Comparison of ENCODE assay signal across 26 cellular contexts in genomic region chr18:54916507-54916906, GRCh38. TPM values are rescaled to one million over a fixed set of nuclear protein-coding genes. Genes with fewer than 3 reads are reported as not detected.
DNase-seq lines count a peak whose midpoint lies in the region; ATAC-seq and TF ChIP-seq lines count a peak whose summit lies in the region.
"Had no signal": no experiment of that assay in that cellular context is flagged by ENCODE, and none has a peak within 500 bp of the region (broad histone marks: within the 10 kb centered on the region; RNA-seq: fewer than 3 reads in every experiment).

No MANE protein-coding gene starts in this region.

- no peak overlapping the region for H3K4me2 ChIP-seq in HCT116 (ENCODE audit: low read length)

- no peaks in the 10 kb centered on the region for H3K9me2 ChIP-seq in HCT116 (ENCODE audit: insufficient read depth)

- BruUV-seq in A673 (replicated peaks; lab: Mats Ljungman, UMichigan) (no TSS peak), HCT116 (replicated peaks; lab: Mats Ljungman, UMichigan) (no TSS peak)

- H3K79me2 ChIP-seq in HCT116 (ENCODE audit: insufficient read depth, low read length), result no peaks in the 10 kb centered on the region

- no peak overlapping the region for H3K9ac ChIP-seq in HCT116 (ENCODE audit: low read length)

- TF ChIP-seq CTCF in A673 (conservative IDR thresholded peaks at IDR 0.05; ENCODE audit: low read depth, low read length) (0 out of 2 replicates have a peak, but pooled peaks have one; percentile 11), GM10266 (IDR thresholded peaks at IDR 0.05; ENCODE audit: control insufficient read depth, insufficient read depth, low read depth, missing control alignments) (peak; percentile 12), HCT116 (IDR thresholded peaks at IDR 0.05 in 2 of 3, conservative IDR thresholded peaks at IDR 0.05 in 1 of 3; ENCODE audit: borderline replicate concordance in 1 of 3, insufficient read depth in 1 of 3, low read depth in 2 of 3, low read length in 2 of 3) (peak in 2 of 3 experiments; percentile 15 to 17; a peak in 2 of 6 replicates), choroid plexus epithelial cell (conservative IDR thresholded peaks at IDR 0.05; ENCODE audit: low read depth, low read length) (peak; percentile 23)

- DNase-seq in A673 (ENCODE audit: low spot score) (no peak), GM10266 (ENCODE audit: extremely low spot score) (no peak), HCT116 (ENCODE audit: low read depth, low spot score) (no peak), choroid plexus epithelial cell (ENCODE audit: low read depth) (no peak)
- DNase-seq: activated CD4-positive, alpha-beta T cell treated with anti-CD3 and anti-CD28 coated beads for 36 hours; activated effector memory CD4-positive, alpha-beta T cell treated with anti-CD3 and anti-CD28 coated beads, Interleukin-2, amount 50 U/mL, for 16 hours; activated naive CD8-positive, alpha-beta T cell treated with anti-CD3 and anti-CD28 coated beads, Interleukin-2, amount 10 ng/mL, durations not matched to agents 7 days and 5 days; activated T-cell treated with anti-CD3 and anti-CD28 coated beads, Interleukin-2, amount 50 U/mL, for 1 hour; effector CD8-positive, alpha-beta T cell; hypothalamus; NCI-H1436; NCI-H2081; NCI-H69; Peyer's patch; SHP77 had no signal

- CTCF ChIA-PET in A673 (lab: Charles Lee) (no interaction called here), HCT116 (lab: Charles Lee) (no interaction called here)

- H3K27me3 ChIP-seq in A673 (replicated peaks; ENCODE audit: insufficient read depth, low read depth, low read length, poor library complexity), result no peaks in the 10 kb centered on the region
- no peaks in the 10 kb centered on the region for H3K27me3 ChIP-seq in HCT116 (ENCODE audit: insufficient read depth, low read length)
- H3K27me3 ChIP-seq: Peyer's patch, suprapubic skin had no signal

- ATAC-seq in HCT116 (no peak), HG02759 (IDR thresholded peaks at IDR 0.05; ENCODE audit: unreplicated experiment) (no peak), GM21390 (IDR thresholded peaks at IDR 0.05; ENCODE audit: unreplicated experiment) (no peak), GM19023 (IDR thresholded peaks at IDR 0.05; ENCODE audit: unreplicated experiment) (no peak)
- ATAC-seq: activated CD4-positive, alpha-beta T cell treated with anti-CD3 and anti-CD28 coated beads for 36 hours; stimulated activated memory B cell treated with anti-CD40 and anti-IgM and Interleukin-4, amounts not matched to agents 10 μg/mL and 1 μg/mL and 100 μg/mL, for 72 hours had no signal

- no peaks in the 10 kb centered on the region for H4K20me1 ChIP-seq in HCT116 (ENCODE audit: insufficient read depth)

- POLR2A ChIA-PET in A673 (lab: Charles Lee; ENCODE audit: low non-redundant PET) (no interaction called here), HCT116 (lab: Charles Lee) (no interaction called here)

- H3K36me3 ChIP-seq in A673 (ENCODE audit: insufficient read depth, low read length, poor library complexity, severe bottlenecking) (no peaks in the 10 kb centered on the region), HCT116 (ENCODE audit: control insufficient read depth in 1 of 2, insufficient read depth in 2 of 2, low read length in 2 of 2) (no peaks in the 10 kb centered on the region)
- H3K36me3 ChIP-seq: suprapubic skin had no signal

- no peak overlapping the region for H2AFZ ChIP-seq in HCT116 (ENCODE audit: low read depth, low read length, poor library complexity, severe bottlenecking)

- RAD21 ChIA-PET in HCT116 (lab: Charles Lee; ENCODE audit: low non-redundant PET in 1 of 2, low total read pairs in 2 of 2, uncharacterized antibody in 2 of 2, unreplicated experiment in 2 of 2), result no interaction called here

- H3K4me1 ChIP-seq in A673 (ENCODE audit: insufficient read depth, low read length, poor library complexity, severe bottlenecking) (no peaks in the 10 kb centered on the region), HCT116 (ENCODE audit: control insufficient read depth in 1 of 2, insufficient read depth in 2 of 2, low read length in 2 of 2) (no peaks in the 10 kb centered on the region)
- H3K4me1 ChIP-seq: Peyer's patch, suprapubic skin had no signal

- intact Hi-C loops in A673 (cut with micrococcal nuclease; ENCODE audit: unreplicated experiment) (no loop called here), HCT116 (cut with micrococcal nuclease) (no loop called here)

- H3K27ac ChIP-seq in A673 (ENCODE audit: low read depth, low read length, poor library complexity, severe bottlenecking), result no peak overlapping the region
- no peak overlapping the region for H3K27ac ChIP-seq in HCT116 (ENCODE audit: low read depth, low read length)
- H3K27ac ChIP-seq: coronary artery, epithelial cell of prostate, HL-60, Peyer's patch, suprapubic skin had no signal

- H3K4me3 ChIP-seq in A673 (ENCODE audit: low read depth, low read length, poor library complexity, severe bottlenecking), result no peak overlapping the region
- no peak overlapping the region for H3K4me3 ChIP-seq in HCT116 (replicated peaks in 1 of 2; ENCODE audit: low read depth in 1 of 2, low read length in 2 of 2)
- no peak overlapping the region for H3K4me3 ChIP-seq in choroid plexus epithelial cell (ENCODE audit: low read depth, low read length)
- H3K4me3 ChIP-seq: coronary artery, Peyer's patch, suprapubic skin had no signal

- TF ChIP-seq RAD21 in HCT116 (IDR thresholded peaks at IDR 0.05; ENCODE audit: low read depth), result peak; percentile 35; the same call in 1 of the 2 replicates

- H3K9me3 ChIP-seq in A673 (ENCODE audit: low read depth, low read length, poor library complexity, severe bottlenecking), result no peaks in the 10 kb centered on the region
- H3K9me3 ChIP-seq in HCT116 (ENCODE audit: control insufficient read depth in 1 of 2, insufficient read depth in 1 of 2, low read depth in 1 of 2, low read length in 2 of 2), result no peaks in the 10 kb centered on the region
- H3K9me3 ChIP-seq: Peyer's patch, suprapubic skin had no signal

- no peak for TF ChIP-seq POLR2A in HCT116 (IDR thresholded peaks at IDR 0.05; ENCODE audit: borderline replicate concordance, extremely low read depth, insufficient read depth, insufficient read length)

TF ChIP-seq in HCT116, 20 proteins besides CTCF, POLR2A, EP300 and RAD21:
- TF ChIP-seq YY1 (IDR thresholded peaks at IDR 0.05; ENCODE audit: extremely low read depth, insufficient replicate concordance, low read depth, low read length), result no peak
- no peak for TF ChIP-seq SIN3A (IDR thresholded peaks at IDR 0.05; ENCODE audit: low read depth)
- no peak for TF ChIP-seq JUND (IDR thresholded peaks at IDR 0.05)
- no peak for TF ChIP-seq TCF7L2 (IDR thresholded peaks at IDR 0.05; ENCODE audit: borderline replicate concordance, extremely low read depth, insufficient read depth, insufficient read length)
- TF ChIP-seq CEBPB (IDR thresholded peaks at IDR 0.05; ENCODE audit: low read depth), result no peak
- no peak for TF ChIP-seq EZH2 (IDR thresholded peaks at IDR 0.05)
- no peak for TF ChIP-seq ELF1 (IDR thresholded peaks at IDR 0.05; ENCODE audit: borderline replicate concordance, low read depth)
- no peak for TF ChIP-seq ZFX (IDR thresholded peaks at IDR 0.05)
- no peak for TF ChIP-seq POLR2AphosphoS5 (IDR thresholded peaks at IDR 0.05; ENCODE audit: low read depth, low read length)
- no peak for TF ChIP-seq SRF (IDR thresholded peaks at IDR 0.05; ENCODE audit: low read depth)
- TF ChIP-seq ZNF274 (IDR thresholded peaks at IDR 0.05; ENCODE audit: low read depth, low read length), result no peak
- no peak for TF ChIP-seq ATF3 (IDR thresholded peaks at IDR 0.05)
- TF ChIP-seq EGR1 (IDR thresholded peaks at IDR 0.05; ENCODE audit: low read depth), result no peak
- no peak for TF ChIP-seq SP1 (IDR thresholded peaks at IDR 0.05; ENCODE audit: low read depth)
- no peak for TF ChIP-seq REST (IDR thresholded peaks at IDR 0.05; ENCODE audit: low read depth)
- TF ChIP-seq EZH2phosphoT487 (IDR thresholded peaks at IDR 0.05; ENCODE audit: borderline replicate concordance), result no peak

RNA-seq across cellular contexts. Expression of gene CCDC68, which starts 42.8 kb away (rescaled TPM):
- total RNA-seq in A673 (2021) (not detected in 2 replicates), HCT116 (2021; ENCODE audit: unreplicated experiment) (6.6 TPM)
- 1.5 and 2.1 TPM in 2 replicates for polyA plus RNA-seq in HCT116 (2012)
- total RNA-seq: activated CD4-positive, alpha-beta T cell treated with anti-CD3 and anti-CD28 coated beads for 36 hours; activated CD8-positive, alpha-beta memory T cell treated with anti-CD3 and anti-CD28 coated beads for 36 hours; activated naive CD8-positive, alpha-beta T cell treated with anti-CD3 and anti-CD28 coated beads, Interleukin-2, amount 10 ng/mL, durations not matched to agents 7 days and 5 days; H4; osteocyte had no signal
